ENCODE assay signal across 6 cellular contexts in the genomic region with DNA sequence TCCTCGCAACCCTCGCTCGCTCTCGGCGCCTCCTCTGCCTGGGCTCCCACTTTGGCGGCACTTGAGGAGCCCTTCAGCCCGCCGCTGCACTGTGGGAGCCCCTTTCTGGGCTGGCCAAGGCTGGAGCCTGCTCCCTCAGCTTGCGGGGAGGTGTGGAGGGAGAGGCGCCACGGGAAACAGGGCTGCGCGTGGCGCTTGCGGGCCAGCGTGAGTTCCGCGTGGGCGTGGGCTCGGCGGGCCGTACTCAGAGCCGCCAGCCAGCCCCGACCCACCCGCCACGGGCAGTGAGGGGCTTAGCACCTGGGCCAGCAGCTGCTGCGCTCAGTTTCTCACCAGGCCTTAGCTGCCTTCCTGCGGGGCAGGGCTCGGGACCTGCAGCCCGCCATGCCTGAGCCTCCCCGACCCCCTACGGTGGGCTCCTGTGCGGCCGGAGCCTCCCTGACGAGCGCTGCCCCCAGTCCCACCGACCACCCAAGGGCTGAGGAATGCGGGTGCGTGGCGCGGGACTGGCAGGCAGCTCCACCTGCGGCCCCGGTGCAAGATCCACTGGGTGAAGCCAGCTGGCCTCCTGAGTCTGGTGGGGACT. TPM values are rescaled to one million over a fixed set of nuclear protein-coding genes. Genes with fewer than 3 reads are reported as not detected.
"Had no signal": no experiment of that assay in that cellular context is flagged by ENCODE, and none has a peak within 500 bp of the region (broad histone marks: within the 10 kb centered on the region; RNA-seq: fewer than 3 reads in every experiment).

No MANE protein-coding gene starts in this region.

RNA-seq across cellular contexts. Expression of a gene that starts 34.3 kb away (rescaled TPM):
- total RNA-seq: GM23248, H4, H7, HepG2, HFFc6 had no signal
- polyA plus RNA-seq: GM23248, HepG2, IgD-negative memory B cell had no signal
